In genomic region chr11:65418431-65418680, GRCh38 we compare ENCODE assay signal across 8 cellular contexts. TPM values are rescaled to one million over a fixed set of nuclear protein-coding genes. Genes with fewer than 3 reads are reported as not detected.
DNase-seq lines count a peak whose midpoint lies in the region; ATAC-seq lines count a peak whose summit lies in the region.

No MANE protein-coding gene starts in this region.

- peak overlapping the region; percentile 98 for H3K27ac Mint-ChIP-seq in T-helper 2 cell treated with Interferon-gamma antibody and Interleukin-4, amounts not matched to agents 5 μg/mL and 100 μg/mL, for 36 hours
- peak overlapping the region; percentile 99 for H3K27ac Mint-ChIP-seq in activated naive CD8-positive, alpha-beta T cell
- H3K27ac Mint-ChIP-seq in immature natural killer cell = peak overlapping the region; percentile 99 to 100 (median 99)

- ATAC-seq in HG03139 (IDR thresholded peaks at IDR 0.05; ENCODE audit: unreplicated experiment) = no peak

- peak overlapping the region; percentile 95 for H3K4me3 Mint-ChIP-seq in T-helper 2 cell treated with Interferon-gamma antibody and Interleukin-4, amounts not matched to agents 5 μg/mL and 100 μg/mL, for 36 hours
- H3K4me3 Mint-ChIP-seq in activated naive CD8-positive, alpha-beta T cell = peak overlapping the region; percentile 86
- H3K4me3 Mint-ChIP-seq in immature natural killer cell = peak overlapping the region; percentile 76 to 97 (median 96)

- H3K36me3 Mint-ChIP-seq in T-helper 2 cell treated with Interferon-gamma antibody and Interleukin-4, amounts not matched to agents 5 μg/mL and 100 μg/mL, for 36 hours (ENCODE audit: low read depth) = peaks cover 11% of the 10 kb centered on the region
- H3K36me3 Mint-ChIP-seq in activated naive CD8-positive, alpha-beta T cell = peaks cover 5% of the 10 kb centered on the region
- peaks cover 0 to 6% (median 6%) of the 10 kb centered on the region in 3 donors for H3K36me3 Mint-ChIP-seq in immature natural killer cell

- peak overlapping the region; percentile 100 for H3K27ac ChIP-seq in temporal lobe (ENCODE audit: low read depth, low read length)

- peaks cover 5% of the 10 kb centered on the region for H3K27me3 Mint-ChIP-seq in T-helper 2 cell treated with Interferon-gamma antibody and Interleukin-4, amounts not matched to agents 5 μg/mL and 100 μg/mL, for 36 hours (ENCODE audit: low read depth)
- H3K27me3 Mint-ChIP-seq in activated naive CD8-positive, alpha-beta T cell = no peaks in the 10 kb centered on the region
- peaks cover 28 to 43% (median 37%) of the 10 kb centered on the region in 3 donors for H3K27me3 Mint-ChIP-seq in immature natural killer cell (ENCODE audit: low read depth in 3 of 3)

- H3K4me1 Mint-ChIP-seq in T-helper 2 cell treated with Interferon-gamma antibody and Interleukin-4, amounts not matched to agents 5 μg/mL and 100 μg/mL, for 36 hours (ENCODE audit: low read depth) = peaks cover 42% of the 10 kb centered on the region
- peaks cover 56% of the 10 kb centered on the region for H3K4me1 Mint-ChIP-seq in activated naive CD8-positive, alpha-beta T cell (ENCODE audit: low read depth)
- peaks cover 66 to 69% of the 10 kb centered on the region in 2 donors for H3K4me1 Mint-ChIP-seq in immature natural killer cell

- H3K9me3 Mint-ChIP-seq in T-helper 2 cell treated with Interferon-gamma antibody and Interleukin-4, amounts not matched to agents 5 μg/mL and 100 μg/mL, for 36 hours = no peaks in the 10 kb centered on the region
- H3K9me3 Mint-ChIP-seq in activated naive CD8-positive, alpha-beta T cell (ENCODE audit: low read depth) = no peaks in the 10 kb centered on the region
- peaks cover 0 to 6% (median 2%) of the 10 kb centered on the region in 6 donors for H3K9me3 Mint-ChIP-seq in immature natural killer cell

- no peak for DNase-seq in T-helper 2 cell treated with Interferon-gamma antibody and Interleukin-4, amounts not matched to agents 5 μg/mL and 100 μg/mL, for 36 hours (ENCODE audit: low spot score)
- DNase-seq in T-helper 2 cell (no peak), immature natural killer cell (no peak), GDM1 (lab: John Stamatoyannopoulos, UW) (no peak), HPDE6-E6E7 (ENCODE audit: extremely low spot score) (no peak)

RNA-seq across cellular contexts. Expression of gene NEAT1, which starts 4.2 kb away (rescaled TPM):
- 1 to 10 TPM in 2 of 3 donors, under 1 TPM in 1; 0.26 to 5.9 (median 1.4) TPM for polyA plus RNA-seq in immature natural killer cell
- total RNA-seq in temporal lobe = 8.4 TPM

RNA-seq across cellular contexts. Expression of gene FRMD8, which starts 31.9 kb away (rescaled TPM):
- 10 to 100 TPM; 62.8 to 73.5 (median 63.4) TPM for polyA plus RNA-seq in immature natural killer cell
- total RNA-seq in temporal lobe = 6.9 TPM

RNA-seq across cellular contexts. Expression of gene SLC25A45, which starts 35.9 kb away (rescaled TPM):
- 10 to 100 TPM in 2 of 3 donors, 1 to 10 TPM in 1; 4.5 to 16.0 (median 10.3) TPM for polyA plus RNA-seq in immature natural killer cell
- total RNA-seq in temporal lobe = 0.74 TPM
